In genomic region chr16:569445-570254, GRCh38 we compare ENCODE assay signal across 1 cellular context.
TF ChIP-seq lines count a peak whose summit lies in the region.

TSS of gene PIGQ (plus strand) at chr16:569968. CDS start at chr16:574075, 4,107 bp downstream.

TF ChIP-seq in K562, 482 proteins besides CTCF, POLR2A, EP300 and RAD21 (continued from another document):
- TF ChIP-seq VEZF1 (CRISPR knock-in tag; IDR thresholded peaks at IDR 0.05) = peak; percentile 67; the same call in 1 of the 2 replicates
- TF ChIP-seq MTA2 (IDR thresholded peaks at IDR 0.05; ENCODE audit: low read depth) = no peak
- TF ChIP-seq ZBTB34 (CRISPR knock-in tag; IDR thresholded peaks at IDR 0.05) = no peak
- TF ChIP-seq ZNF263 (CRISPR knock-in tag; IDR thresholded peaks at IDR 0.05; ENCODE audit: borderline replicate concordance) = 0 out of 2 replicates have a peak, but pooled peaks have one; percentile 33
- TF ChIP-seq ZNF609 (CRISPR knock-in tag; IDR thresholded peaks at IDR 0.05; ENCODE audit: borderline replicate concordance) = no peak
- TF ChIP-seq ATF2 (CRISPR knock-in tag; IDR thresholded peaks at IDR 0.05) = no peak
- no peak for TF ChIP-seq PATZ1 (CRISPR knock-in tag; IDR thresholded peaks at IDR 0.05; ENCODE audit: borderline replicate concordance)
- peak; percentile 34 for TF ChIP-seq TBP (optimal IDR thresholded peaks at IDR 0.05; ENCODE audit: low read depth, low read length)
- TF ChIP-seq ATF4 (CRISPR knock-in tag; IDR thresholded peaks at IDR 0.05) = no peak
- peak; percentile 38 for TF ChIP-seq TAF1 (IDR thresholded peaks at IDR 0.05; ENCODE audit: control insufficient read depth, extremely low read depth, insufficient read depth, low read length, severe bottlenecking)
- no peak for TF ChIP-seq PHTF2 (CRISPR knock-in tag; IDR thresholded peaks at IDR 0.05)
- TF ChIP-seq ELF1 (tag; IDR thresholded peaks at IDR 0.05) = peak; percentile 42; the same call in 1 of the 2 replicates
- 0 out of 4 replicates have a peak, but pooled peaks of 1 of the 2 experiments have one; percentile 22 for TF ChIP-seq UBTF (IDR thresholded peaks at IDR 0.05; ENCODE audit: borderline replicate concordance in 1 of 2, low read depth in 2 of 2, low read length in 2 of 2)
- TF ChIP-seq TAF9B (IDR thresholded peaks at IDR 0.05; ENCODE audit: partially characterized antibody) = no peak
- TF ChIP-seq POLR3A (IDR thresholded peaks at IDR 0.05; ENCODE audit: borderline replicate concordance, extremely low read depth, insufficient read depth, insufficient read length) = no peak
- TF ChIP-seq SAFB (IDR thresholded peaks at IDR 0.05; ENCODE audit: borderline replicate concordance, low read depth, low read length) = no peak
- TF ChIP-seq ZNF212 (CRISPR knock-in tag; IDR thresholded peaks at IDR 0.05) = no peak
- no peak for TF ChIP-seq KDM1A (IDR thresholded peaks at IDR 0.05)
- TF ChIP-seq DACH1 (IDR thresholded peaks at IDR 0.05; ENCODE audit: partially characterized antibody) = no peak
- TF ChIP-seq ZNF561 (CRISPR knock-in tag; conservative IDR thresholded peaks at IDR 0.05) = no peak
- TF ChIP-seq NELFE (IDR thresholded peaks at IDR 0.05; ENCODE audit: insufficient read depth, insufficient read length) = no peak
- TF ChIP-seq ZNF324 (CRISPR knock-in tag; IDR thresholded peaks at IDR 0.05) = no peak
- peak; percentile 45 for TF ChIP-seq HCFC1 (IDR thresholded peaks at IDR 0.05; ENCODE audit: low read depth, low read length)
- peak; percentile 59 for TF ChIP-seq RBFOX2 (IDR thresholded peaks at IDR 0.05; ENCODE audit: low read depth, low read length)
- TF ChIP-seq FIP1L1 (IDR thresholded peaks at IDR 0.05; ENCODE audit: low read depth, low read length, poor library complexity, severe bottlenecking) = no peak
- TF ChIP-seq CAMTA2 (CRISPR knock-in tag; conservative IDR thresholded peaks at IDR 0.05) = no peak
- TF ChIP-seq ZBTB11 (CRISPR knock-in tag; IDR thresholded peaks at IDR 0.05) = peak; percentile 87 to 99 (median 90); a peak in 5 of 6 replicates
- TF ChIP-seq PHF20 (IDR thresholded peaks at IDR 0.05; ENCODE audit: partially characterized antibody) = no peak
- peak in 1 of 2 experiments; percentile 83; a peak in 2 of 4 replicates for TF ChIP-seq NONO (IDR thresholded peaks at IDR 0.05; ENCODE audit: low read depth in 2 of 2, low read length in 1 of 2)
- peak; percentile 55 for TF ChIP-seq SAP30 (IDR thresholded peaks at IDR 0.05; ENCODE audit: borderline replicate concordance, insufficient read depth, low read depth, low read length, poor library complexity, severe bottlenecking)
- TF ChIP-seq SMARCA5 (IDR thresholded peaks at IDR 0.05) = no peak
- no peak for TF ChIP-seq ETV1 (tag; conservative IDR thresholded peaks at IDR 0.05; ENCODE audit: low read depth)
- no peak for TF ChIP-seq SMAD2 (IDR thresholded peaks at IDR 0.05; ENCODE audit: low read depth, low read length)
- no peak for TF ChIP-seq TCF3 (CRISPR knock-in tag; IDR thresholded peaks at IDR 0.05)
- TF ChIP-seq ZNF134 (CRISPR knock-in tag; conservative IDR thresholded peaks at IDR 0.05) = no peak
- no peak for TF ChIP-seq FOXJ2 (tag; IDR thresholded peaks at IDR 0.05)
- no peak for TF ChIP-seq ARHGAP35 (IDR thresholded peaks at IDR 0.05; ENCODE audit: partially characterized antibody)
- TF ChIP-seq RBBP5 (IDR thresholded peaks at IDR 0.05; ENCODE audit: borderline replicate concordance, insufficient read depth, low read length, poor library complexity, severe bottlenecking) = peak; percentile 79
- TF ChIP-seq SRSF9 (IDR thresholded peaks at IDR 0.05; ENCODE audit: borderline replicate concordance, low read depth, low read length) = no peak
- TF ChIP-seq MAX (CRISPR knock-in tag; IDR thresholded peaks at IDR 0.05) = no peak
